8 cellular contexts compared by ENCODE assay signal in the genomic region with DNA sequence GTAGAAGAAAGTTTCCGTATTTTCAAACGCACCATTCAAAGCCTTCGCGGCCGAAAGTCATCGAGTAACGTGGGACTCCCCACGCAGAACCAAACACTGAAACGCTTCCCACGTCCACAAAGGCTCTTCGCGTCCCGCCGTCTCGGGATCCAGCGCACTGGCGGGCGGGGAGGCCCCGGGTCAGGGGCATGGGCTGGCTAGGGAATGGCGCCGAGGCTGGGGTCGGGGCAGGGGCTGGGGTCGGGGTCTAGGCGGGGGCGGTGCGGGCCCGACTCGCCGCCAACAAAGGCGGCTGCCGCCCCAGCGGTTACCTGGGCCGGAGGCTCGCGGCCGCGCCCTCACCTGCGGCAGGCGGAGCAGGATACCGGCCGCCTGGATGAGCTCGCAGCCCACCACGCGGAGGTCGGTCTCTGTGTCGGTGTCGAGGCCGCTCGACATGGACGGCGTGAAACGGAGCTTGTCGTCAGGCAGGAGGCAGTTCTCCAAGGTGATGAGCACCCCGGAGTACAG. TPM values are rescaled to one million over a fixed set of nuclear protein-coding genes. Genes with fewer than 3 reads are reported as not detected.
DNase-seq lines count a peak whose midpoint lies in the region; ATAC-seq, FAIRE-seq and TF ChIP-seq lines count a peak whose summit lies in the region.

No MANE protein-coding gene starts in this region.

- H3K27ac ChIP-seq in cardiac muscle cell (peak overlapping the region; percentile 87), HL-60 (replicated peaks) (peak overlapping the region; percentile 92)

- H3K4me1 ChIP-seq in cardiac muscle cell (ENCODE audit: low read depth) (peaks cover 7% of the 10 kb centered on the region), mucosa of descending colon (ENCODE audit: low read depth) (peaks cover 17% of the 10 kb centered on the region)

- no peak for ATAC-seq in Right ventricle myocardium inferior
- peak; percentile 3 for ATAC-seq in mucosa of descending colon

- H3K9me3 ChIP-seq in cardiac muscle cell (ENCODE audit: low read depth), result no peaks in the 10 kb centered on the region
- no peaks in the 10 kb centered on the region for H3K9me3 ChIP-seq in mucosa of descending colon

- DNase-seq in cardiac muscle cell (ENCODE audit: low read depth in 1 of 2, low spot score in 1 of 2), result no peak
- no peak for DNase-seq in Right ventricle myocardium inferior (ENCODE audit: missing footprints)
- no peak for DNase-seq in HL-60 (ENCODE audit: low read depth in 1 of 2, low spot score in 1 of 2)
- DNase-seq in cardiac fibroblast (ENCODE audit: low read depth in 2 of 2), result no peak
- no peak for DNase-seq in mucosa of descending colon
- no peak for DNase-seq in GF-D8 (lab: John Stamatoyannopoulos, UW)
- no peak for DNase-seq in SKM-1 (lab: John Stamatoyannopoulos, UW; ENCODE audit: unreplicated experiment)
- DNase-seq in GM19239 (ENCODE audit: insufficient read length, low spot score), result no peak

- no peak for FAIRE-seq in GM19239 (lab: Jason Lieb, UNC)

- H3K36me3 ChIP-seq in cardiac muscle cell, result peaks cover 43% of the 10 kb centered on the region
- peaks cover 4% of the 10 kb centered on the region for H3K36me3 ChIP-seq in mucosa of descending colon (ENCODE audit: low read depth)

- intact Hi-C loops in Right ventricle myocardium inferior (cut with DNase I) (no loop called here), mucosa of descending colon (cut with DNase I, micrococcal nuclease) (no loop called here)

- TF ChIP-seq CTCF in cardiac muscle cell (IDR thresholded peaks at IDR 0.05; ENCODE audit: low read depth, low read length), result no peak
- TF ChIP-seq CTCF in HL-60 (IDR thresholded peaks at IDR 0.05; ENCODE audit: insufficient read depth, low read length), result no peak
- TF ChIP-seq CTCF in cardiac fibroblast (IDR thresholded peaks at IDR 0.05; ENCODE audit: low read depth, low read length), result no peak
- TF ChIP-seq CTCF in mucosa of descending colon (IDR thresholded peaks at IDR 0.05), result no peak

- no peaks in the 10 kb centered on the region for H3K27me3 ChIP-seq in cardiac muscle cell
- H3K27me3 ChIP-seq in HL-60 (ENCODE audit: insufficient read depth, poor library complexity, severe bottlenecking), result no peaks in the 10 kb centered on the region

- H3K4me3 ChIP-seq in cardiac muscle cell (peak overlapping the region; percentile 91), HL-60 (replicated peaks; ENCODE audit: insufficient read depth, low read length) (peak overlapping the region; percentile 88), cardiac fibroblast (replicated peaks in 1 of 2; ENCODE audit: low read depth in 2 of 2, low read length in 2 of 2) (peak overlapping the region; percentile 87 to 98), mucosa of descending colon (peak overlapping the region; percentile 94)

RNA-seq across cellular contexts. Expression of gene CCNL2, which starts 0.4 kb away (rescaled TPM):
- total RNA-seq in cardiac muscle cell (183 and 230 TPM in 2 replicates), Right ventricle myocardium inferior (49.4 TPM), mucosa of descending colon (100 to 1,000 TPM; 123 to 172 (median 151) TPM)
- polyA plus RNA-seq in cardiac muscle cell, result 283 and 301 TPM in 2 replicates

RNA-seq across cellular contexts. Expression of gene MRPL20, which starts 8.4 kb away (rescaled TPM):
- total RNA-seq in cardiac muscle cell (97.6 and 168 TPM in 2 replicates), Right ventricle myocardium inferior (140 TPM), mucosa of descending colon (100 to 1,000 TPM in 2 of 3 donors, 10 to 100 TPM in 1; 75.7 to 106 (median 105) TPM)
- polyA plus RNA-seq in cardiac muscle cell, result 204 and 255 TPM in 2 replicates

RNA-seq across cellular contexts. Expression of gene ANKRD65, which starts 22.3 kb away (rescaled TPM):
- total RNA-seq in cardiac muscle cell, result 0.49 and 0.60 TPM in 2 replicates
- 0.32 and 2.0 TPM in 2 replicates for polyA plus RNA-seq in cardiac muscle cell
- 3.0 TPM for total RNA-seq in Right ventricle myocardium inferior
- total RNA-seq in mucosa of descending colon, result 10 to 100 TPM in 1 of 3 donors, 1 to 10 TPM in 1, under 1 TPM in 1; 0.81 to 11.3 (median 1.9) TPM

RNA-seq across cellular contexts. Expression of gene AURKAIP1, which starts 23.7 kb away (rescaled TPM):
- total RNA-seq in cardiac muscle cell (235 and 301 TPM in 2 replicates), Right ventricle myocardium inferior (265 TPM), mucosa of descending colon (100 to 1,000 TPM; 150 to 180 (median 177) TPM)
- polyA plus RNA-seq in cardiac muscle cell, result 252 and 305 TPM in 2 replicates

RNA-seq across cellular contexts. Expression of gene VWA1, which starts 36.8 kb away (rescaled TPM):
- total RNA-seq in cardiac muscle cell, result 31.5 and 40.4 TPM in 2 replicates
- polyA plus RNA-seq in cardiac muscle cell, result 31.5 and 48.1 TPM in 2 replicates
- total RNA-seq in Right ventricle myocardium inferior, result 20.5 TPM
- total RNA-seq in mucosa of descending colon, result 10 to 100 TPM; 38.5 to 89.4 (median 74.3) TPM
